1 cellular context compared by ENCODE assay signal in genomic region chr15:51612669-51613068, GRCh38.
TF ChIP-seq lines count a peak whose summit lies in the region.

No MANE protein-coding gene starts in this region.

TF ChIP-seq in K562, 482 proteins besides CTCF, POLR2A, EP300 and RAD21 (continued from another document):
- TF ChIP-seq ZNF280A (IDR thresholded peaks at IDR 0.05; ENCODE audit: low read depth, partially characterized antibody) (peak; percentile 52), TRIM28 (IDR thresholded peaks at IDR 0.05) (peak; percentile 43; the same call in 1 of the 2 replicates), CBX5 (IDR thresholded peaks at IDR 0.05; ENCODE audit: borderline replicate concordance, low read depth) (peak; percentile 82; the same call in 1 of the 2 replicates)
